8 cellular contexts compared by ENCODE assay signal in the genomic region with DNA sequence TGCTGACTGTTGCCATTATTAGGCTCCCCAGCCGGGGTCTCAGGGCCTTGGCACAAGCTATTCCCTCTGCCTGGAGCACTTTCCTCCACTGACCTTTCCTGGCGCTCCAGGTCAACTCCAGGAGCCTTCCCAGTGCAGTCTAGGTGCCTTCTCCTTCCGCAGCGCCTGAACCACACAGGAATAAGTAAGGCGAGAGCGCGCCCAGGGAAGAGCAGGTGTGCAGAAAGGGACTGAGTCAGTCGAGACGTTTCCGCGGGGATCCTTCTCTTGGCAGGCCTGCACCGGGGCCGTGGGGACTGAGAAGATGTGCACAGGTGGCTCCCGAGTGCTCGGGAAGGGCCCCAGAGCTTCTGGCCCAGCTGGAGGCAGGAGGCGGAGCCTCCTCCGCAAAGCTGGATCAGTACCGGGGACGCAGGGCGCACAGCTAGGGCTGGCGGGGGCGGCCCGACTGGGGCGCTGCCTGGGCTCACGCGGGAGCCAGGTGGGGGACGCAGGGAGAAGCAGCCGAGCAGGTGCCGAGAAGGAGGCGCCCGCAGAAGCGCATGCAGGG. TPM values are rescaled to one million over a fixed set of nuclear protein-coding genes. Genes with fewer than 3 reads are reported as not detected.
DNase-seq lines count a peak whose midpoint lies in the region; ATAC-seq and TF ChIP-seq lines count a peak whose summit lies in the region.

No MANE protein-coding gene starts in this region.

- peaks cover 8% of the 10 kb centered on the region for H3K9me3 ChIP-seq in SJSA1 (replicated peaks)

- peaks cover 5 to 11% of the 10 kb centered on the region in 2 donors for H3K4me1 Mint-ChIP-seq in natural killer cell

- intact Hi-C loops in natural killer cell (cut with micrococcal nuclease): loop anchor here (1.0 kb wide), 1 partner anchor 49 kb away; no protein-coding TSS in a partner anchor

- H3K27me3 ChIP-seq in SJSA1 (replicated peaks): peaks cover 11% of the 10 kb centered on the region

- H3K27ac ChIP-seq in SJSA1: no peak overlapping the region

- peak overlapping the region in 1 of 2 donors; percentile 68 for H3K27ac Mint-ChIP-seq in natural killer cell

- DNase-seq in ELF-1 (ENCODE audit: low read depth, low spot score): peak; percentile 35
- no peak for DNase-seq in SJSA1 (ENCODE audit: low read depth in 1 of 2, low spot score in 2 of 2)
- DNase-seq in effector CD8-positive, alpha-beta T cell (lab: John Stamatoyannopoulos, UW): peak; percentile 8
- DNase-seq in natural killer cell: no peak
- no peak for DNase-seq in NCI-H2227 treated with DMSO at 0.1 percent for 48 hours (lab: John Stamatoyannopoulos, UW)
- no peak for DNase-seq in HPDE6-E6E7 (ENCODE audit: extremely low spot score)

- no peaks in the 10 kb centered on the region for H3K36me3 Mint-ChIP-seq in natural killer cell

- H3K9me3 Mint-ChIP-seq in natural killer cell: no peaks in the 10 kb centered on the region

- ATAC-seq in HG02798 (IDR thresholded peaks at IDR 0.05; ENCODE audit: poor library complexity, unreplicated experiment) (peak; percentile 11), natural killer cell (no peak), HG02610 (IDR thresholded peaks at IDR 0.05; ENCODE audit: unreplicated experiment) (no peak)

- peak overlapping the region; percentile 79 for H3K4me3 Mint-ChIP-seq in natural killer cell

- H3K4me3 ChIP-seq in SJSA1: peak overlapping the region; percentile 40

- peaks cover 12% of the 10 kb centered on the region for H3K4me1 ChIP-seq in SJSA1 (replicated peaks)

- H3K36me3 ChIP-seq in SJSA1: peaks cover 23% of the 10 kb centered on the region

- H3K27me3 Mint-ChIP-seq in natural killer cell (ENCODE audit: low read depth in 2 of 2): peaks cover 6 to 16% of the 10 kb centered on the region in 2 donors

- TF ChIP-seq CTCF in natural killer cell (IDR thresholded peaks at IDR 0.05): no peak

RNA-seq across cellular contexts. Expression of gene BMP8A, which starts 0.8 kb away (rescaled TPM):
- total RNA-seq in SJSA1 (2014; rRNA removed; shearing (Covaris generic)): not detected in 2 replicates
- total RNA-seq in natural killer cell: 1 to 10 TPM in 1 of 3 donors, under 1 TPM in 2; 0.29 to 1.6 (median 0.40) TPM

Comparison
In these comparisons a context has a peak if more than half of its experiments do, and no peak if none do; other contexts are left out.
1. DNase-seq: peak in ELF-1 (single experiment) and effector CD8-positive, alpha-beta T cell (single experiment); none in SJSA1 (0 of 2), natural killer cell (single experiment), NCI-H2227 treated with DMSO at 0.1 percent for 48 hours (single experiment) and HPDE6-E6E7 (single experiment).